25 cellular contexts compared by ENCODE assay signal in the genomic region with DNA sequence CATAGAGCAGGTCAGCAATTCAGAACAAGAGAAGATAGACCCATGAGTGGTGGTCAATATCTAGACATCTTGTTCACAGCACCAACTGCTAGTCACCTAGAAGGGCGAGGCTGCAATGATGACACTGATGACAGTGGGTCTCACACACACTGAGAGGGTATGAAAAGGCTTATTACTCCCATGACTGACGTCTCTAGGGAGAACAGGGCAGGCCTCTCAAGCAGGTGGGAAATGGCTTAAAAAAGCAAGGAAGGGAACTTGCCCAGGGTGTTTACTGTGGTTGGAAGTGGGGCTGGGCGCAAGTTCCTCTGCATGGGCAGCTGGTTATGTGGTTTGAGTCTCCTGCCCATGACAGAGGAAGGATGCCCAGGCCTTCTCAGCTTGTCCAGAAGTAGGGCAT.
"Had no signal": no experiment of that assay in that cellular context is flagged by ENCODE, and none has a peak within 500 bp of the region (broad histone marks: within the 10 kb centered on the region; RNA-seq: fewer than 3 reads in every experiment).

No MANE protein-coding gene starts in this region.

- H3K4me3 Mint-ChIP-seq: dendritic cell treated with granulocyte-macrophage colony-stimulating factor and Interleukin-4, amounts not matched to agents 40 ng/mL and 50 ng/mL, for 4 days; endodermal cell; naive thymus-derived CD4-positive, alpha-beta T cell; stimulated activated naive CD8-positive, alpha-beta T cell treated with anti-CD3 and anti-CD28 coated beads, Interleukin-15, amount 100 ng/mL, for 72 hours had no signal

- H3K9me3 ChIP-seq: colonic mucosa, pancreas, thyroid gland had no signal

- H3K36me3 ChIP-seq: colonic mucosa, esophagus muscularis mucosa, gastroesophageal sphincter, heart right ventricle, lower lobe of right lung, pancreas, right lobe of liver, thyroid gland had no signal

- H3K27ac ChIP-seq: colonic mucosa, epithelial cell of prostate, esophagus muscularis mucosa, foreskin keratinocyte, gastroesophageal sphincter, heart right ventricle, lower lobe of right lung, pancreas, right lobe of liver, thyroid gland had no signal

- ATAC-seq: foreskin keratinocyte; gastroesophageal sphincter; heart right ventricle; left ventricle myocardium superior; lower lobe of right lung; naive thymus-derived CD4-positive, alpha-beta T cell; pancreas; right lobe of liver; stimulated activated naive CD8-positive, alpha-beta T cell treated with anti-CD3 and anti-CD28 coated beads, Interleukin-15, amount 100 ng/mL, for 72 hours had no signal

- H3K27me3 Mint-ChIP-seq: dendritic cell treated with granulocyte-macrophage colony-stimulating factor and Interleukin-4, amounts not matched to agents 40 ng/mL and 50 ng/mL, for 4 days; naive thymus-derived CD4-positive, alpha-beta T cell; progenitor cell of endocrine pancreas; stimulated activated naive CD8-positive, alpha-beta T cell treated with anti-CD3 and anti-CD28 coated beads, Interleukin-15, amount 100 ng/mL, for 72 hours had no signal

- H3K27ac Mint-ChIP-seq: dendritic cell treated with granulocyte-macrophage colony-stimulating factor and Interleukin-4, amounts not matched to agents 40 ng/mL and 50 ng/mL, for 4 days; endodermal cell; naive thymus-derived CD4-positive, alpha-beta T cell; progenitor cell of endocrine pancreas had no signal

- DNase-seq: colonic mucosa; effector CD8-positive, alpha-beta T cell; endodermal cell; foreskin keratinocyte; heart right ventricle; hippocampal formation; left ventricle myocardium superior; lower lobe of right lung; naive thymus-derived CD4-positive, alpha-beta T cell; pancreas; right lobe of liver; stimulated activated CD4-positive, alpha-beta T cell treated with anti-CD3 and anti-CD28 coated beads, Interleukin-12 subunit alpha, Interleukin-12 subunit beta, amount 100 ng/mL, for 4 hours; stimulated activated CD4-positive, alpha-beta T cell treated with anti-CD3 and anti-CD28 coated beads, Interleukin-1b, Interleukin-23, amount 100 ng/mL, for 48 hours; stimulated activated CD4-positive, alpha-beta T cell treated with anti-CD3 and anti-CD28 coated beads, Interleukin-4, amount 100 ng/mL, for 1 hour; stimulated activated CD8-positive, alpha-beta memory T cell treated with anti-CD3 and anti-CD28 coated beads, Interleukin-4, amount 100 ng/mL, for 48 hours; stimulated activated naive CD4-positive, alpha-beta T cell; stimulated activated naive CD8-positive, alpha-beta T cell treated with anti-CD3 and anti-CD28 coated beads, Interleukin-15, amount 100 ng/mL, for 72 hours; thyroid gland; trophoblast cell had no signal

- H3K4me2 ChIP-seq: smooth muscle cell had no signal

- H3K4me1 Mint-ChIP-seq: endodermal cell; stimulated activated naive CD8-positive, alpha-beta T cell treated with anti-CD3 and anti-CD28 coated beads, Interleukin-15, amount 100 ng/mL, for 72 hours had no signal

- H3K27me3 ChIP-seq: colonic mucosa, esophagus muscularis mucosa, foreskin keratinocyte, gastroesophageal sphincter, heart right ventricle, pancreas, right lobe of liver, thyroid gland had no signal

- H3K4me1 ChIP-seq: colonic mucosa, esophagus muscularis mucosa, foreskin keratinocyte, gastroesophageal sphincter, heart right ventricle, lower lobe of right lung, pancreas, right lobe of liver, thyroid gland had no signal

- H3K4me3 ChIP-seq: colonic mucosa, esophagus muscularis mucosa, gastroesophageal sphincter, heart right ventricle, lower lobe of right lung, pancreas, right lobe of liver, smooth muscle cell, thyroid gland had no signal
